32 cellular contexts compared by ENCODE assay signal in genomic region chr6:33078442-33078841, GRCh38. TPM values are rescaled to one million over a fixed set of nuclear protein-coding genes. Genes with fewer than 3 reads are reported as not detected.
DNase-seq lines count a peak whose midpoint lies in the region; ATAC-seq and TF ChIP-seq lines count a peak whose summit lies in the region.
"Had no signal": no experiment of that assay in that cellular context is flagged by ENCODE, and none has a peak within 500 bp of the region (broad histone marks: within the 10 kb centered on the region; RNA-seq: fewer than 3 reads in every experiment).

No MANE protein-coding gene starts in this region.

- H3K27me3 ChIP-seq in CD4-positive, CD25-positive, alpha-beta regulatory T cell (ENCODE audit: control insufficient read depth, insufficient read depth, low read length) = no peaks in the 10 kb centered on the region
- H3K27me3 ChIP-seq: hepatocyte, right atrium auricular region had no signal

- POLR2A ChIA-PET in HEK293T (lab: Yijun Ruan, JAX) = interaction anchor here (1.4 kb wide), 1 partner anchor 106 kb away, joined by 4 read pairs; no protein-coding TSS in a partner anchor

- H3K27ac Mint-ChIP-seq in CD4-positive, CD25-positive, alpha-beta regulatory T cell = peak overlapping the region in 1 of 3 donors; percentile 81
- H3K27ac Mint-ChIP-seq in dendritic cell treated with granulocyte-macrophage colony-stimulating factor and Interleukin-4, amounts not matched to agents 40 ng/mL and 50 ng/mL, for 4 days = peak overlapping the region; percentile 89
- H3K27ac Mint-ChIP-seq in progenitor cell of endocrine pancreas = peak overlapping the region; percentile 12
- H3K27ac Mint-ChIP-seq: activated naive CD4-positive, alpha-beta T cell treated with anti-CD3 and anti-CD28 coated beads, Interleukin-2, amount 50 U/mL, for 24 hours; activated T-helper 17 cell treated with anti-CD3 and anti-CD28 coated beads, Interleukin-2, amount 50 U/mL, for 72 hours had no signal

- H3K9me3 ChIP-seq in CD4-positive, CD25-positive, alpha-beta regulatory T cell (ENCODE audit: control insufficient read depth in 2 of 2, low read length in 2 of 2) = no peaks in the 10 kb centered on the region
- H3K9me3 ChIP-seq: BE2C, gastroesophageal sphincter, right atrium auricular region, tibial artery had no signal

- intact Hi-C loops in dendritic cell treated with granulocyte-macrophage colony-stimulating factor and Interleukin-4, amounts not matched to agents 40 ng/mL and 50 ng/mL, for 4 days (cut with micrococcal nuclease) = no loop called here

- H3K27me3 Mint-ChIP-seq in CD4-positive, CD25-positive, alpha-beta regulatory T cell = no peaks in the 10 kb centered on the region
- no peaks in the 10 kb centered on the region for H3K27me3 Mint-ChIP-seq in dendritic cell treated with granulocyte-macrophage colony-stimulating factor and Interleukin-4, amounts not matched to agents 40 ng/mL and 50 ng/mL, for 4 days
- peaks cover 20% of the 10 kb centered on the region for H3K27me3 Mint-ChIP-seq in progenitor cell of endocrine pancreas
- H3K27me3 Mint-ChIP-seq: activated T-helper 17 cell treated with anti-CD3 and anti-CD28 coated beads, Interleukin-2, amount 50 U/mL, for 72 hours had no signal

- H3K36me3 Mint-ChIP-seq in CD4-positive, CD25-positive, alpha-beta regulatory T cell = no peaks in the 10 kb centered on the region
- peaks cover 81% of the 10 kb centered on the region for H3K36me3 Mint-ChIP-seq in dendritic cell treated with granulocyte-macrophage colony-stimulating factor and Interleukin-4, amounts not matched to agents 40 ng/mL and 50 ng/mL, for 4 days (ENCODE audit: low read depth)
- H3K36me3 Mint-ChIP-seq in progenitor cell of endocrine pancreas (ENCODE audit: insufficient read depth) = peaks cover 2% of the 10 kb centered on the region
- H3K36me3 Mint-ChIP-seq: activated naive CD4-positive, alpha-beta T cell treated with anti-CD3 and anti-CD28 coated beads, Interleukin-2, amount 50 U/mL, for 24 hours had no signal

- H3K27ac ChIP-seq in CD4-positive, CD25-positive, alpha-beta regulatory T cell (ENCODE audit: insufficient read depth, low read length, poor library complexity, severe bottlenecking) = peak overlapping the region; percentile 1
- H3K27ac ChIP-seq: hepatocyte, right atrium auricular region, tibial artery had no signal

- no peak for TF ChIP-seq CTCF in progenitor cell of endocrine pancreas (IDR thresholded peaks at IDR 0.05; ENCODE audit: unreplicated experiment)

- no peak for ATAC-seq in CD4-positive, CD25-positive, alpha-beta regulatory T cell (ENCODE audit: low read depth in 2 of 2)
- no peak for ATAC-seq in HG03571 (IDR thresholded peaks at IDR 0.05; ENCODE audit: unreplicated experiment)
- no peak for ATAC-seq in GM21390 (IDR thresholded peaks at IDR 0.05; ENCODE audit: unreplicated experiment)
- ATAC-seq in HG03159 (IDR thresholded peaks at IDR 0.05; ENCODE audit: unreplicated experiment) = no peak
- ATAC-seq: activated T-helper 17 cell treated with anti-CD3 and anti-CD28 coated beads, Interleukin-2, amount 50 U/mL, for 72 hours; gastroesophageal sphincter; Panc1 had no signal

- peaks cover 6% of the 10 kb centered on the region for H3K36me3 ChIP-seq in CD4-positive, CD25-positive, alpha-beta regulatory T cell (ENCODE audit: control insufficient read depth, insufficient read depth, low read length)
- H3K36me3 ChIP-seq: BE2C, tibial artery had no signal

- no peak for DNase-seq in CD4-positive, CD25-positive, alpha-beta regulatory T cell
- DNase-seq in HEK293T (ENCODE audit: extremely low spot score) = no peak
- DNase-seq in progenitor cell of endocrine pancreas (ENCODE audit: low spot score, unreplicated experiment) = no peak
- DNase-seq in OCI-M2 (lab: John Stamatoyannopoulos, UW; ENCODE audit: unreplicated experiment) = no peak
- DNase-seq: activated CD4-positive, alpha-beta T cell treated with anti-CD3 and anti-CD28 coated beads for 4 hours; BE2C; COR-L47; DMS79; effector CD4-positive, alpha-beta T cell; GF-D8; H9; Kasumi-1; kidney glomerular epithelial cell; NCI-H1436; NCI-H2081; NCI-H345; NCI-H69; SHP77; small intestine; T-helper 9 cell; tibial artery had no signal

- peak overlapping the region in 3 of 4 donors; percentile 53 to 91 (median 83) for H3K4me3 Mint-ChIP-seq in CD4-positive, CD25-positive, alpha-beta regulatory T cell
- H3K4me3 Mint-ChIP-seq in dendritic cell treated with granulocyte-macrophage colony-stimulating factor and Interleukin-4, amounts not matched to agents 40 ng/mL and 50 ng/mL, for 4 days = peak overlapping the region; percentile 81
- H3K4me3 Mint-ChIP-seq in progenitor cell of endocrine pancreas (ENCODE audit: low read depth) = no peak overlapping the region
- H3K4me3 Mint-ChIP-seq: activated naive CD4-positive, alpha-beta T cell treated with anti-CD3 and anti-CD28 coated beads, Interleukin-2, amount 50 U/mL, for 24 hours had no signal

- CTCF ChIA-PET in HEK293T (lab: Yijun Ruan, JAX) = no interaction called here

- H3K4me3 ChIP-seq in CD4-positive, CD25-positive, alpha-beta regulatory T cell (ENCODE audit: low read depth, low read length) = peak overlapping the region; percentile 72
- H3K4me3 ChIP-seq: gastroesophageal sphincter, hepatocyte, right atrium auricular region, tibial artery had no signal

- H3K9me3 Mint-ChIP-seq in CD4-positive, CD25-positive, alpha-beta regulatory T cell = no peaks in the 10 kb centered on the region
- no peaks in the 10 kb centered on the region for H3K9me3 Mint-ChIP-seq in dendritic cell treated with granulocyte-macrophage colony-stimulating factor and Interleukin-4, amounts not matched to agents 40 ng/mL and 50 ng/mL, for 4 days
- H3K9me3 Mint-ChIP-seq in progenitor cell of endocrine pancreas (ENCODE audit: low read depth) = no peaks in the 10 kb centered on the region
- H3K9me3 Mint-ChIP-seq: activated naive CD4-positive, alpha-beta T cell treated with anti-CD3 and anti-CD28 coated beads, Interleukin-2, amount 50 U/mL, for 24 hours; activated T-helper 17 cell treated with anti-CD3 and anti-CD28 coated beads, Interleukin-2, amount 50 U/mL, for 72 hours had no signal

- H3K4me1 ChIP-seq in CD4-positive, CD25-positive, alpha-beta regulatory T cell (ENCODE audit: control insufficient read depth, insufficient read depth, low read length, poor library complexity, severe bottlenecking) = peaks cover 32% of the 10 kb centered on the region
- H3K4me1 ChIP-seq: BE2C had no signal

- H3K4me1 Mint-ChIP-seq in CD4-positive, CD25-positive, alpha-beta regulatory T cell = peaks cover 9 to 47% (median 38%) of the 10 kb centered on the region in 4 donors
- peaks cover 66% of the 10 kb centered on the region for H3K4me1 Mint-ChIP-seq in dendritic cell treated with granulocyte-macrophage colony-stimulating factor and Interleukin-4, amounts not matched to agents 40 ng/mL and 50 ng/mL, for 4 days (ENCODE audit: low read depth)
- peaks cover 13% of the 10 kb centered on the region for H3K4me1 Mint-ChIP-seq in progenitor cell of endocrine pancreas (ENCODE audit: low read depth)

TF ChIP-seq in HEK293T, 16 proteins besides CTCF, POLR2A, EP300 and RAD21:
- TF ChIP-seq ARNT (IDR thresholded peaks at IDR 0.05) = no peak
- no peak for TF ChIP-seq FOXK2 (IDR thresholded peaks at IDR 0.05)
- no peak for TF ChIP-seq BHLHE40 (IDR thresholded peaks at IDR 0.05; ENCODE audit: borderline replicate concordance)
- no peak for TF ChIP-seq LEF1 (IDR thresholded peaks at IDR 0.05; ENCODE audit: borderline replicate concordance)
- no peak for TF ChIP-seq SP1 (IDR thresholded peaks at IDR 0.05)
- TF ChIP-seq ZNF384 (IDR thresholded peaks at IDR 0.05) = peak; percentile 81
- no peak for TF ChIP-seq NFRKB (IDR thresholded peaks at IDR 0.05)
- no peak for TF ChIP-seq FOXA1 (IDR thresholded peaks at IDR 0.05)
- TF ChIP-seq ELF4 (IDR thresholded peaks at IDR 0.05) = no peak

RNA-seq across cellular contexts. Expression of gene HLA-DPB1, which starts 2.7 kb away (rescaled TPM):
- total RNA-seq in CD4-positive, CD25-positive, alpha-beta regulatory T cell = 153 TPM
- polyA plus RNA-seq in CD4-positive, CD25-positive, alpha-beta regulatory T cell = 100 to 1,000 TPM; 144 to 335 (median 244) TPM
- 13.5 and 17.9 TPM in 2 replicates for total RNA-seq in progenitor cell of endocrine pancreas

RNA-seq across cellular contexts. Expression of gene HLA-DPA1, which starts 5.0 kb away (rescaled TPM):
- 102 TPM for total RNA-seq in CD4-positive, CD25-positive, alpha-beta regulatory T cell
- 100 to 1,000 TPM in 3 of 4 donors, 10 to 100 TPM in 1; 97.9 to 292 (median 209) TPM for polyA plus RNA-seq in CD4-positive, CD25-positive, alpha-beta regulatory T cell
- 0.89 and 1.8 TPM in 2 replicates for total RNA-seq in progenitor cell of endocrine pancreas
- polyA plus RNA-seq: neural cell had no signal

Comparison
In these comparisons a context has a peak if more than half of its experiments do, and no peak if none do; other contexts are left out.
1. RNA of gene HLA-DPA1, which starts 5.0 kb away (total RNA-seq): 102 TPM in CD4-positive, CD25-positive, alpha-beta regulatory T cell (single experiment); 0.89 to 1.8 TPM in progenitor cell of endocrine pancreas; every median in the first group is over 10 times any median in the second.